In the genomic region with DNA sequence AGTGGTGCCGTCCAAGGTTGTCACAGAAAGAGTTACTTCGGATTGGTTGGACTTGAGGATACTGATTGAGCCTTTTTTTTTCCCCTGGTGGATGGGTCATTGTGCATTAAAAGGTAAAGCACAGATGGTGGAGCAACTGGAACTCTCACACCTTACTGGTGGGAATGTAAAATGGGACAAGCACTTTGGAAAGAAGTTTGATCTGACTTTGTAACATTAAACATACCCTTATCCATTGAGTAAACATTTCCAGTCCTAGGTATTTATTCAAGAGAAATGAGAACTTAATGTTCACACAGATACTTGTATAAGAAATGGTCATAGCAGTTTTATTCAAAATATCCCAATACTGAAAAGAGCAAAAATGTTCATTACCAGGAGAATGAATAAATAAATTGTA, we compare ENCODE assay signal across 9 cellular contexts. TPM values are rescaled to one million over a fixed set of nuclear protein-coding genes. Genes with fewer than 3 reads are reported as not detected.
"Had no signal": no experiment of that assay in that cellular context is flagged by ENCODE, and none has a peak within 500 bp of the region (broad histone marks: within the 10 kb centered on the region; RNA-seq: fewer than 3 reads in every experiment).

No MANE protein-coding gene starts in this region.

- ATAC-seq: GM12878 had no signal

- H3K4me3 ChIP-seq: GM12878 had no signal

- FAIRE-seq: G401.6, GM12878, GM12891, GM12892, GM18507, GM19239 had no signal

- DNase-seq: GDM1, GF-D8 had no signal

RNA-seq across cellular contexts. Expression of a gene that starts 14.9 kb away (rescaled TPM):
- total RNA-seq: G401 had no signal
- polyA plus RNA-seq: GM12878 had no signal

RNA-seq across cellular contexts. Expression of a gene that starts 41.1 kb away (rescaled TPM):
- total RNA-seq: G401, GM12878 had no signal
- polyA plus RNA-seq: GM12878 had no signal
